ENCODE assay signal across 8 cellular contexts in genomic region chr19:1811472-1811894, GRCh38. TPM values are rescaled to one million over a fixed set of nuclear protein-coding genes. Genes with fewer than 3 reads are reported as not detected.
DNase-seq lines count a peak whose midpoint lies in the region; ATAC-seq and TF ChIP-seq lines count a peak whose summit lies in the region.

No MANE protein-coding gene starts in this region.

- H3K27ac Mint-ChIP-seq in immature natural killer cell = peak overlapping the region in 2 of 6 donors; percentile 15 to 40

- peak overlapping the region; percentile 40 for H3K27ac ChIP-seq in RWPE2 (ENCODE audit: poor library complexity, severe bottlenecking)

- peaks cover 0 to 5% (median 4%) of the 10 kb centered on the region in 3 donors for H3K27me3 Mint-ChIP-seq in immature natural killer cell (ENCODE audit: low read depth in 3 of 3)

- peak; percentile 91 for DNase-seq in RWPE2 (ENCODE audit: low spot score)
- peak; percentile 24 for DNase-seq in amniotic epithelial cell (ENCODE audit: low read depth)
- peak in 1 of 3 donors; percentile 11 for DNase-seq in immature natural killer cell
- DNase-seq in stimulated activated CD4-positive, alpha-beta T cell treated with anti-CD3 and anti-CD28 coated beads, Interleukin-4, amount 100 ng/mL, for 1 hour = peak; percentile 54
- no peak for DNase-seq in NCI-H1105 (lab: John Stamatoyannopoulos, UW)

- no peaks in the 10 kb centered on the region for H3K9me3 ChIP-seq in RWPE2 (ENCODE audit: severe bottlenecking)

- no peaks in the 10 kb centered on the region for H3K9me3 Mint-ChIP-seq in immature natural killer cell

- peak overlapping the region; percentile 62 to 95 (median 78) for H3K4me3 Mint-ChIP-seq in immature natural killer cell

- no peaks in the 10 kb centered on the region for H3K36me3 Mint-ChIP-seq in immature natural killer cell

- H3K4me3 ChIP-seq in GM12875 (ENCODE audit: low read depth, low read length) (peak overlapping the region; percentile 47), RWPE2 (ENCODE audit: severe bottlenecking) (peak overlapping the region; percentile 30)

- peak; percentile 20 for ATAC-seq in RWPE2 (ENCODE audit: low read depth)
- ATAC-seq in HG02588 (IDR thresholded peaks at IDR 0.05; ENCODE audit: unreplicated experiment) = no peak
- ATAC-seq in HG02623 (IDR thresholded peaks at IDR 0.05; ENCODE audit: unreplicated experiment) = no peak

- peaks cover 5% of the 10 kb centered on the region for H3K4me1 ChIP-seq in RWPE2 (ENCODE audit: insufficient read depth, poor library complexity, severe bottlenecking)

- H3K4me1 Mint-ChIP-seq in immature natural killer cell = peaks cover 11% of the 10 kb centered on the region in 2 donors

- no peaks in the 10 kb centered on the region for H3K27me3 ChIP-seq in RWPE2 (ENCODE audit: insufficient read depth, poor library complexity, severe bottlenecking)

- TF ChIP-seq CTCF in GM12875 (IDR thresholded peaks at IDR 0.05; ENCODE audit: borderline replicate concordance, insufficient read depth, low read depth, low read length) (no peak), RWPE2 (IDR thresholded peaks at IDR 0.05; ENCODE audit: poor library complexity, severe bottlenecking) (no peak)

- 0 out of 2 replicates have a peak, but pooled peaks cover 3% of the 10 kb centered on the region for H3K36me3 ChIP-seq in RWPE2 (ENCODE audit: low read depth)

RNA-seq across cellular contexts. Expression of gene ATP8B3, which starts 0.6 kb away (rescaled TPM):
- 1 to 10 TPM; 1.7 to 3.3 (median 3.1) TPM for polyA plus RNA-seq in immature natural killer cell

RNA-seq across cellular contexts. Expression of gene REXO1, which starts 36.8 kb away (rescaled TPM):
- polyA plus RNA-seq in immature natural killer cell = 10 to 100 TPM in 1 of 3 donors, 1 to 10 TPM in 1, under 1 TPM in 1; 0.63 to 13.0 (median 4.5) TPM

RNA-seq across cellular contexts. Expression of gene KLF16, which starts 51.9 kb away (rescaled TPM):
- polyA plus RNA-seq in immature natural killer cell = under 1 TPM; 0.12 to 0.55 (median 0.49) TPM

RNA-seq across cellular contexts. Expression of gene ONECUT3, which starts 58.2 kb away (rescaled TPM):
- not detected for polyA plus RNA-seq in immature natural killer cell
